ENCODE assay signal across 1 cellular context in genomic region chr9:129759804-129760502, GRCh38.
TF ChIP-seq lines count a peak whose summit lies in the region.

No MANE protein-coding gene starts in this region.

TF ChIP-seq in K562, 482 proteins besides CTCF, POLR2A, EP300 and RAD21 (continued from another document):
- no peak for TF ChIP-seq NKRF (IDR thresholded peaks at IDR 0.05; ENCODE audit: borderline replicate concordance)
- peak; percentile 36 for TF ChIP-seq ZFX (CRISPR knock-in tag; IDR thresholded peaks at IDR 0.05)
- TF ChIP-seq THRAP3 (IDR thresholded peaks at IDR 0.05; ENCODE audit: borderline replicate concordance): no peak
- no peak for TF ChIP-seq TSHZ1 (CRISPR knock-in tag; IDR thresholded peaks at IDR 0.05)
- no peak for TF ChIP-seq PHF21A (IDR thresholded peaks at IDR 0.05; ENCODE audit: borderline replicate concordance, low read depth)
- peak; percentile 65 for TF ChIP-seq TCF3 (CRISPR knock-in tag; IDR thresholded peaks at IDR 0.05)
- no peak for TF ChIP-seq RBBP5 (IDR thresholded peaks at IDR 0.05; ENCODE audit: borderline replicate concordance, insufficient read depth, low read length, poor library complexity, severe bottlenecking)
- TF ChIP-seq NFIC (IDR thresholded peaks at IDR 0.05): no peak
- TF ChIP-seq CEBPB (tag; IDR thresholded peaks at IDR 0.05): no peak
- TF ChIP-seq TEAD1 (CRISPR knock-in tag; IDR thresholded peaks at IDR 0.05): peak in 1 of 2 experiments; percentile 35; a peak in 1 of 4 replicates
- no peak for TF ChIP-seq TAF9B (IDR thresholded peaks at IDR 0.05; ENCODE audit: partially characterized antibody)
- TF ChIP-seq E2F8 (IDR thresholded peaks at IDR 0.05; ENCODE audit: low read depth, partially characterized antibody): no peak
- TF ChIP-seq NCOA2 (IDR thresholded peaks at IDR 0.05; ENCODE audit: partially characterized antibody in 2 of 2): no peak
- no peak for TF ChIP-seq ZNF398 (CRISPR knock-in tag; IDR thresholded peaks at IDR 0.05)
- no peak for TF ChIP-seq ZFPM2 (CRISPR knock-in tag; IDR thresholded peaks at IDR 0.05)
- peak in 1 of 3 experiments; percentile 11 for TF ChIP-seq YY1 (IDR thresholded peaks at IDR 0.05; ENCODE audit: borderline replicate concordance in 1 of 3, control insufficient read depth in 1 of 3, extremely low read depth in 1 of 3, insufficient read depth in 3 of 3, insufficient read length in 1 of 3, insufficient replicate concordance in 2 of 3, low read depth in 1 of 3, low read length in 2 of 3)
- TF ChIP-seq TFAP4 (CRISPR knock-in tag; IDR thresholded peaks at IDR 0.05; ENCODE audit: borderline replicate concordance): peak; percentile 74
- no peak for TF ChIP-seq ZNF184 (CRISPR knock-in tag; IDR thresholded peaks at IDR 0.05)
- peak; percentile 63; the same call in 1 of the 2 replicates for TF ChIP-seq CBFA2T3 (IDR thresholded peaks at IDR 0.05)
- no peak for TF ChIP-seq ZBED1 (IDR thresholded peaks at IDR 0.05)
- peak; percentile 49; the same call in 1 of the 2 replicates for TF ChIP-seq CTBP1 (IDR thresholded peaks at IDR 0.05; ENCODE audit: borderline replicate concordance)
- TF ChIP-seq DPF2 (IDR thresholded peaks at IDR 0.05): peak; percentile 52; the same call in 1 of the 2 replicates
- no peak for TF ChIP-seq BRCA1 (IDR thresholded peaks at IDR 0.05)
- TF ChIP-seq BRCA1 (CRISPR knock-in tag; IDR thresholded peaks at IDR 0.05): peak; percentile 63; the same call in 1 of the 2 replicates
- TF ChIP-seq KDM1A (IDR thresholded peaks at IDR 0.05): peak; percentile 76 to 82
- TF ChIP-seq RBM39 (optimal IDR thresholded peaks at IDR 0.05; ENCODE audit: low read depth, low read length): no peak
- peak; percentile 35 for TF ChIP-seq MAX (CRISPR knock-in tag; IDR thresholded peaks at IDR 0.05)
TF ChIP-seq in K562: peak in this region for 33.
